Comparison of ENCODE assay signal across 15 cellular contexts in the genomic region with DNA sequence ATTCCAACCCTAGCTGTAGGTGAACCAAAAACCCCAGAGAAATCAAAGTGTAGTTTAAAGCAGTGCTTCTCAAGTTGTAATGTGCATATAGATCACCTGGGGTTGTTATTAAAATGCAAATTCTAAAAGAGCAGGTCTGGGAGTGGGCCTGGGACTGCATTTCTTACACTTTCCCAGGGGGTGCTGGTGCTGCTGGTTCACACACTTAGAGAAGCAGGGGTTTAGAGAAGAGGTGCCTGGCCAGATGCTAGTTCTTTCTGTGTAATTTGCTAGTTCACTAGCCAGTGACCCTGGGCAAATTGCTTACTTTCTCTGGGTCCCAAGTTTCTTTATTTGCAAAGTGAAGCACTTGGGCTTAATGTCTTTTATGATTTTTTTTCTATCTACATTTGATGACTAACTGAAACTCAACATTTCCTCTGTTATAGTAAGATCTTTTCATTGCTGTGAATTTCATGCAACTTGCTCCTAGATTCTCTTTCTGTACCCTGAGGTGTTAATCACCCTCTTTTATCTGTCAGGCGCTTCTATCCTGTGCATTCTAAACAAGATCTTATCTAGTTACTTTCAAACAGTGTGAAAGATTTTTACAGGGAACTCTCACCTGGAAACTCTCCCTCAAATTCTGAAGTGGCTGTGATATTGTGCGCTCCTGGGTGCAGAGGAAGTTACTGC.
DNase-seq lines count a peak whose midpoint lies in the region; TF ChIP-seq lines count a peak whose summit lies in the region.
"Had no signal": no experiment of that assay in that cellular context is flagged by ENCODE, and none has a peak within 500 bp of the region (broad histone marks: within the 10 kb centered on the region; RNA-seq: fewer than 3 reads in every experiment).

No MANE protein-coding gene starts in this region.

- TF ChIP-seq CTCF in brain microvascular endothelial cell (IDR thresholded peaks at IDR 0.05; ENCODE audit: low read depth, low read length, missing control alignments) = no peak
- no peak for TF ChIP-seq CTCF in osteocyte (IDR thresholded peaks at IDR 0.05)

- H3K36me3 ChIP-seq in HUES48 (ENCODE audit: control insufficient read depth, insufficient read depth, low read length) (no peaks in the 10 kb centered on the region), brain microvascular endothelial cell (replicated peaks) (no peaks in the 10 kb centered on the region), skeletal muscle satellite cell (ENCODE audit: insufficient read depth, low read length) (peaks cover 2% of the 10 kb centered on the region)

- H3K9me3 Mint-ChIP-seq in osteocyte (ENCODE audit: unreplicated experiment) = peaks cover 26% of the 10 kb centered on the region

- H3K4me1 ChIP-seq in HUES48 (ENCODE audit: control insufficient read depth, insufficient read depth, low read length) (peaks cover 14% of the 10 kb centered on the region), skeletal muscle satellite cell (ENCODE audit: control insufficient read depth, insufficient read depth, low read length) (peaks cover 55% of the 10 kb centered on the region)

- H3K27me3 ChIP-seq in HUES48 (ENCODE audit: control insufficient read depth, insufficient read depth, low read length) = peaks cover 10% of the 10 kb centered on the region; the same call in 1 of the 2 replicates
- no peaks in the 10 kb centered on the region for H3K27me3 ChIP-seq in brain microvascular endothelial cell (replicated peaks)
- H3K27me3 ChIP-seq in skeletal muscle satellite cell (ENCODE audit: control insufficient read depth, insufficient read depth, low read length) = no peaks in the 10 kb centered on the region

- in situ Hi-C loops in brain microvascular endothelial cell (cut with HindIII; ENCODE audit: low pct_ligation_motif_present, low sequenced_read_pairs) = no loop called here

- no peak overlapping the region for H3K4me2 ChIP-seq in skeletal muscle satellite cell (ENCODE audit: low read length)

- H3K27ac ChIP-seq in HUES48 (ENCODE audit: low read depth, low read length) (peak overlapping the region; percentile 39), brain microvascular endothelial cell (peak overlapping the region; percentile 28)
- H3K27ac ChIP-seq: RWPE1 had no signal

- H3K4me3 Mint-ChIP-seq in osteocyte (ENCODE audit: unreplicated experiment) = no peak overlapping the region
- H3K4me3 Mint-ChIP-seq: B cell; CD4-positive, alpha-beta T cell had no signal

- H3K4me1 Mint-ChIP-seq in osteocyte (ENCODE audit: unreplicated experiment) = peaks cover 33% of the 10 kb centered on the region
- H3K4me1 Mint-ChIP-seq: B cell had no signal

- H3K4me3 ChIP-seq in HUES48 (ENCODE audit: low read depth, low read length) (no peak overlapping the region), brain microvascular endothelial cell (ENCODE audit: low read depth, low read length) (no peak overlapping the region), skeletal muscle satellite cell (ENCODE audit: low read length) (no peak overlapping the region)

- peaks cover 21% of the 10 kb centered on the region for H3K36me3 Mint-ChIP-seq in osteocyte (ENCODE audit: unreplicated experiment)

- H3K9ac ChIP-seq in HUES48 (ENCODE audit: low read depth, low read length) = no peak overlapping the region
- H3K9ac ChIP-seq in skeletal muscle satellite cell (ENCODE audit: low read depth, low read length) = peak overlapping the region; percentile 30

- no peaks in the 10 kb centered on the region for H3K9me3 ChIP-seq in HUES48 (ENCODE audit: control insufficient read depth, insufficient read depth, low read length)
- H3K9me3 ChIP-seq in skeletal muscle satellite cell (replicated peaks; ENCODE audit: low read length) = no peaks in the 10 kb centered on the region

- DNase-seq in brain microvascular endothelial cell = no peak
- DNase-seq in iPS-NIHi7 (ENCODE audit: extremely low spot score) = peak; percentile 32
- DNase-seq in NCI-H2029 treated with DMSO at 0.1 percent for 48 hours (lab: John Stamatoyannopoulos, UW) = no peak
- no peak for DNase-seq in osteocyte (ENCODE audit: extremely low spot score, unreplicated experiment)
- DNase-seq in GDM1 (lab: John Stamatoyannopoulos, UW) = no peak
- DNase-seq: Calu3; CD4-positive, alpha-beta T cell; MM.1S; NCI-H1105; NCI-H1694 treated with DMSO at 0.1 percent for 48 hours; NK-92 treated with Interleukin-12 subunit alpha and Interleukin-12 subunit beta, amount 100 ng/mL, for 24 hours had no signal

- H3K27me3 Mint-ChIP-seq in osteocyte (ENCODE audit: unreplicated experiment) = no peaks in the 10 kb centered on the region
- H3K27me3 Mint-ChIP-seq: CD4-positive, alpha-beta T cell had no signal

- no peak overlapping the region for H3K27ac Mint-ChIP-seq in osteocyte (ENCODE audit: unreplicated experiment)
- H3K27ac Mint-ChIP-seq: B cell; CD4-positive, alpha-beta T cell had no signal
